In the genomic region with DNA sequence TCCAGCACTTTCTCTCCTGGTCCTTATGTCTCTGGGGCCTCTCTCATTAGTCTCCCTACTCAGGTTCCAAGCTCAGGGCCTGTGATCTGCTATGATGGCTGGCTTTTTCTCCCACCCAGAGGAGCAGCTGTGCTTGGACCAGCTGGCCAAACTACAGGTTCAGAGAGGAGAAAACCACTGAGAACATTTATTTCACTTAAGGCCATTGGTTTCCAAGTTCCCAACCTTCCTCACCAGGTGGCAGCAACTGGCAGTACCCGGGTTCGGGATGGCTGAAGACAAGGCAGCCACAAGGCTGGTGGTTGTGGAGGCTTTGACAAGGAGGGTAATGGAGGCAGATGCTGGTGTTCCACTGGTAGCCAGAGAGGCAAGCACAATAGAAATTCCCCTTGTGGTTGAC, we compare ENCODE assay signal across 11 cellular contexts. TPM values are rescaled to one million over a fixed set of nuclear protein-coding genes. Genes with fewer than 3 reads are reported as not detected.
DNase-seq lines count a peak whose midpoint lies in the region; ATAC-seq, FAIRE-seq and TF ChIP-seq lines count a peak whose summit lies in the region.
"Had no signal": no experiment of that assay in that cellular context is flagged by ENCODE, and none has a peak within 500 bp of the region (broad histone marks: within the 10 kb centered on the region; RNA-seq: fewer than 3 reads in every experiment).

No MANE protein-coding gene starts in this region.

- TF ChIP-seq CTCF in A549 (IDR thresholded peaks at IDR 0.05) (peak; percentile 44), GM10248 (IDR thresholded peaks at IDR 0.05; ENCODE audit: control extremely low read depth, extremely low read depth, low read depth, missing control alignments) (peak; percentile 0), choroid plexus epithelial cell (conservative IDR thresholded peaks at IDR 0.05; ENCODE audit: low read depth, low read length) (peak; percentile 32), CD14-positive monocyte (IDR thresholded peaks at IDR 0.05) (no peak)

- H3K27me3 Mint-ChIP-seq in T-cell (no peaks in the 10 kb centered on the region), CD14-positive monocyte (ENCODE audit: low read depth in 3 of 3) (peaks cover 0 to 5% (median 0%) of the 10 kb centered on the region in 3 donors)

- no peaks in the 10 kb centered on the region for H3K9me3 ChIP-seq in A549

- H3K4me1 ChIP-seq in A549, result no peaks in the 10 kb centered on the region

- POLR2A ChIA-PET in A549 (lab: Yijun Ruan, JAX), result no interaction called here
- POLR2A ChIA-PET in GM10248 (lab: Yijun Ruan, JAX), result no interaction called here
- POLR2A ChIA-PET in T-cell (lab: Charles Lee), result no interaction called here

- no peak for TF ChIP-seq EP300 in A549 (IDR thresholded peaks at IDR 0.05)

- no peak overlapping the region for H3K4me3 ChIP-seq in A549
- H3K4me3 ChIP-seq in choroid plexus epithelial cell (ENCODE audit: low read depth, low read length), result no peak overlapping the region

- no peaks in the 10 kb centered on the region for H3K9me3 Mint-ChIP-seq in T-cell
- peaks cover 0 to 1% (median 0%) of the 10 kb centered on the region in 7 donors for H3K9me3 Mint-ChIP-seq in CD14-positive monocyte

- H3K4me1 Mint-ChIP-seq in T-cell (no peaks in the 10 kb centered on the region), CD14-positive monocyte (peaks cover 6% of the 10 kb centered on the region)

- no peak for TF ChIP-seq POLR2A in A549 (IDR thresholded peaks at IDR 0.05; ENCODE audit: low read length)

- no peak overlapping the region for H3K27ac ChIP-seq in A549

- no peak overlapping the region for H3K4me2 ChIP-seq in A549

- peaks cover 5% of the 10 kb centered on the region for H3K36me3 Mint-ChIP-seq in T-cell
- peaks cover 0 to 2% of the 10 kb centered on the region in 2 donors for H3K36me3 Mint-ChIP-seq in CD14-positive monocyte

- no peak overlapping the region for H3K27ac Mint-ChIP-seq in T-cell
- no peak overlapping the region for H3K27ac Mint-ChIP-seq in CD14-positive monocyte

- TF ChIP-seq RAD21 in A549 (conservative IDR thresholded peaks at IDR 0.05 in 1 of 2, IDR thresholded peaks at IDR 0.05 in 1 of 2), result peak; percentile 46 to 60; a peak in 3 of 5 replicates

- DNase-seq in A549 (ENCODE audit: low read depth in 1 of 2, low spot score in 1 of 2), result peak; percentile 35 to 64
- DNase-seq in GM10248 (ENCODE audit: extremely low spot score), result peak; percentile 23
- DNase-seq in NCI-H460 (ENCODE audit: extremely low read depth, low read depth), result peak; percentile 41
- peak; percentile 18 for DNase-seq in choroid plexus epithelial cell (ENCODE audit: low read depth)
- DNase-seq in T-cell, result no peak
- DNase-seq in CD14-positive monocyte (ENCODE audit: low spot score), result no peak
- DNase-seq: activated gamma-delta T cell treated with Interleukin-2 at 50 U/mL for 16 hours, NCI-H1694 had no signal

- WGBS in A549 (ENCODE audit: missing lambda C conversion rate), result 15% methylated on average over 2 of the region's 2 CpGs

- FAIRE-seq in A549 (lab: Jason Lieb, UNC), result no peak
- FAIRE-seq: GM19239 had no signal

- H3K4me3 Mint-ChIP-seq in T-cell (no peak overlapping the region), CD14-positive monocyte (no peak overlapping the region)

- intact Hi-C loops in CD14-positive monocyte (cut with micrococcal nuclease), result no loop called here

- CTCF ChIA-PET in A549 (lab: Yijun Ruan, JAX) (interaction anchor here (0.6 to 14.5 kb wide), 10 partner anchors 10 to 487 kb away, joined by 3 to 156 read pairs (median 4); no protein-coding TSS in a partner anchor), GM10248 (lab: Yijun Ruan, JAX) (interaction anchor here (0.8 to 2.1 kb wide), 3 partner anchors 14 to 70 kb away, joined by 3 to 9 read pairs (median 3); no protein-coding TSS in a partner anchor), T-cell (lab: Charles Lee) (interaction anchor here in 1 of 2 donors (0.6 kb wide), 1 partner anchor 276 kb away, joined by 4 read pairs; no protein-coding TSS in a partner anchor)

- ATAC-seq in A549 (peak; percentile 48 to 73), HG03457 (IDR thresholded peaks at IDR 0.05; ENCODE audit: unreplicated experiment) (no peak), HG03432 (IDR thresholded peaks at IDR 0.05; ENCODE audit: unreplicated experiment) (no peak), T-cell (replicated peaks in 1 of 4) (no peak)

TF ChIP-seq in A549, 52 proteins besides CTCF, POLR2A, EP300 and RAD21:
- TF ChIP-seq ZSCAN20 (CRISPR knock-in tag; IDR thresholded peaks at IDR 0.05) (no peak), SMC3 (IDR thresholded peaks at IDR 0.05) (peak; percentile 56)

RNA-seq across cellular contexts. Expression of a gene that starts 29.9 kb away (rescaled TPM):
- polyA plus RNA-seq in A549 (2011; rRNA removed), result 30.5 and 38.7 TPM in 2 replicates
- 6.1 and 6.9 TPM in 2 replicates for polyA plus RNA-seq in A549 (2012; cell fraction: cytosol; rRNA removed)
- 11.9 and 14.7 TPM in 2 replicates for polyA plus RNA-seq in A549 (2012; cell fraction: nucleus; rRNA removed)
- 16.4 to 18.2 TPM (median 17.9 TPM) in 3 replicates for polyA plus RNA-seq in A549 (2017; fragmentation: RNase III; extraction: RNeasy Plus Mini Kit Qiagen cat#74134 plus additional on column Dnase treatment)
- polyA minus RNA-seq in A549 (2011; rRNA and poly(A)+ RNA removed), result 120 and 161 TPM in 2 replicates
- total RNA-seq in NCI-H460 (2014; rRNA removed; shearing (Covaris generic)), result 88.7 and 99.2 TPM in 2 replicates
- 56.2 and 96.1 TPM in 2 replicates for polyA plus RNA-seq in NCI-H460 (2014; cell fraction: nucleus; rRNA removed)
- total RNA-seq in T-cell, result 10 to 100 TPM; 18.3 to 37.1 (median 22.0) TPM
- polyA plus RNA-seq in CD14-positive monocyte, result 1 to 10 TPM; 2.3 to 2.5 TPM

RNA-seq across cellular contexts. Expression of a gene that starts 30.5 kb away (rescaled TPM):
- polyA plus RNA-seq in A549 (2011; rRNA removed) (0.21 and 0.22 TPM in 2 replicates), A549 (2017; fragmentation: RNase III; extraction: RNeasy Plus Mini Kit Qiagen cat#74134 plus additional on column Dnase treatment) (0.12 to 0.80 TPM (median 0.38 TPM) in 3 replicates), CD14-positive monocyte (not detected)
- polyA plus RNA-seq in A549 (2012; cell fraction: cytosol; rRNA removed), result 0.05 TPM in 2 replicates
- polyA plus RNA-seq in A549 (2012; cell fraction: nucleus; rRNA removed), result 0.36 and 0.50 TPM in 2 replicates
- 0.15 and 0.29 TPM in 2 replicates for polyA minus RNA-seq in A549 (2011; rRNA and poly(A)+ RNA removed)
- total RNA-seq in NCI-H460 (2014; rRNA removed; shearing (Covaris generic)), result not detected in 2 replicates
- polyA plus RNA-seq in NCI-H460 (2014; cell fraction: nucleus; rRNA removed), result 0.47 TPM in 1 of 2 replicates, not detected in the other
- 1 to 10 TPM; 1.3 to 3.4 (median 2.1) TPM for total RNA-seq in T-cell

Comparison
In these comparisons a context has a peak if more than half of its experiments do, and no peak if none do; other contexts are left out.
1. ATAC-seq: peak in A549 (2 of 2); none in HG03457 (single experiment), HG03432 (single experiment) and T-cell (0 of 4).
2. DNase-seq: peak in A549 (2 of 2), GM10248 (single experiment), NCI-H460 (single experiment) and choroid plexus epithelial cell (single experiment); none in T-cell (0 of 34) and CD14-positive monocyte (single experiment).